In genomic region chr6:41006217-41006616, GRCh38 we compare ENCODE assay signal across 8 cellular contexts. TPM values are rescaled to one million over a fixed set of nuclear protein-coding genes. Genes with fewer than 3 reads are reported as not detected.
A peak's percentile ranks its signal among the peaks of the same experiment; 100 is the strongest.
DNase-seq lines count a peak whose midpoint lies in the region; TF ChIP-seq lines count a peak whose summit lies in the region.
"Not testable (repeated sequence)": the region's sequence is repeated elsewhere in the genome, so short reads cannot be mapped to it uniquely, and the experiment has no call there.

No MANE protein-coding gene starts in this region.

- H3K18ac ChIP-seq in mesenchymal stem cell (ENCODE audit: low read depth in 1 of 2, low read length in 2 of 2) = not testable (repeated sequence)

- TF ChIP-seq CTCF in C4-2B (conservative IDR thresholded peaks at IDR 0.05) (peak; percentile 87), esophagus squamous epithelium (IDR thresholded peaks at IDR 0.05) (peak; percentile 43 to 71 (median 57))

- not testable (repeated sequence) for H3K4ac ChIP-seq in mesenchymal stem cell (ENCODE audit: low read depth in 1 of 2, low read length in 2 of 2)

- H3K4me3 ChIP-seq in esophagus squamous epithelium; mesenchymal stem cell (ENCODE audit: insufficient read depth in 1 of 2, low read depth in 1 of 2, low read length in 2 of 2): not testable (repeated sequence)

- not testable (repeated sequence) for H3K4me2 ChIP-seq in mesenchymal stem cell (ENCODE audit: low read length, poor library complexity, severe bottlenecking)

- not testable (repeated sequence) for H2BK12ac ChIP-seq in mesenchymal stem cell (ENCODE audit: low read length in 2 of 2)

- H2AK5ac ChIP-seq in mesenchymal stem cell (ENCODE audit: low read length, severe bottlenecking) = not testable (repeated sequence)

- H3K14ac ChIP-seq in mesenchymal stem cell (ENCODE audit: low read length in 2 of 2) = not testable (repeated sequence)

- not testable (repeated sequence) for H2AFZ ChIP-seq in mesenchymal stem cell (ENCODE audit: low read depth, low read length)

- not testable (repeated sequence) for H4K8ac ChIP-seq in mesenchymal stem cell (ENCODE audit: low read length)

- not testable (repeated sequence) for H3K27ac ChIP-seq in C4-2B; esophagus squamous epithelium; mesenchymal stem cell (ENCODE audit: low read length, poor library complexity, severe bottlenecking)

- not testable (repeated sequence) for H2BK5ac ChIP-seq in mesenchymal stem cell (ENCODE audit: low read depth, low read length, poor library complexity, severe bottlenecking)

- not testable (repeated sequence) for H3K9ac ChIP-seq in mesenchymal stem cell (ENCODE audit: low read length)

- H3K9me3 ChIP-seq in esophagus squamous epithelium; mesenchymal stem cell (ENCODE audit: control insufficient read depth, low read length): not testable (repeated sequence)

- WGBS in esophagus squamous epithelium, 2 donors = 11 to 24% methylated on average over 2 to 7 of the region's 7 CpGs
- WGBS in mesenchymal stem cell = 8% methylated on average over 6 of the region's 7 CpGs

- not testable (repeated sequence) for H2BK15ac ChIP-seq in mesenchymal stem cell (ENCODE audit: low read depth, poor library complexity, severe bottlenecking)

- not testable (repeated sequence) for H3K79me1 ChIP-seq in mesenchymal stem cell (replicated peaks; ENCODE audit: low read length, poor library complexity, severe bottlenecking)

- not testable (repeated sequence) for H3K36me3 ChIP-seq in esophagus squamous epithelium; mesenchymal stem cell (ENCODE audit: control insufficient read depth in 1 of 2, insufficient read depth in 2 of 2, low read depth in 1 of 2, low read length in 2 of 2)

- not testable (repeated sequence) for H2BK120ac ChIP-seq in mesenchymal stem cell (ENCODE audit: low read depth, low read length)

- peak; percentile 17 for DNase-seq in GOT3 (lab: John Stamatoyannopoulos, UW)
- DNase-seq in NCI-H187 treated with DMSO at 0.1 percent for 48 hours (lab: John Stamatoyannopoulos, UW) = peak; percentile 34
- peak; percentile 33 for DNase-seq in SW480 (ENCODE audit: low spot score)
- DNase-seq in activated T-helper 9 cell treated with anti-CD3 and anti-CD28 coated beads, Interleukin-2, amount 50 U/mL, for 16 hours (ENCODE audit: low read depth) = peak; percentile 18
- not testable (repeated sequence) for DNase-seq in esophagus squamous epithelium (lab: John Stamatoyannopoulos, UW)
- peak; percentile 65 for DNase-seq in mesenchymal stem cell
- peak; percentile 16 to 43 (median 39) for DNase-seq in stimulated activated CD4-positive, alpha-beta T cell treated with anti-CD3 and anti-CD28 coated beads, TNF-alpha, amount 100 ng/mL, for 24 hours (ENCODE audit: low read depth in 3 of 3)

- TF ChIP-seq POLR2A in esophagus squamous epithelium (IDR thresholded peaks at IDR 0.05) = not testable (repeated sequence)

- H3K27me3 ChIP-seq in esophagus squamous epithelium (peaks cover 0 to 16% (median 0%) of the 10 kb centered on the region in 4 donors), mesenchymal stem cell (ENCODE audit: control insufficient read depth in 1 of 2, insufficient read depth in 1 of 2, low read length in 2 of 2) (peaks cover 10 to 31% of the 10 kb centered on the region in 2 experiments)

- not testable (repeated sequence) for H4K91ac ChIP-seq in mesenchymal stem cell (ENCODE audit: low read length)

- H3K4me1 ChIP-seq in esophagus squamous epithelium; mesenchymal stem cell (ENCODE audit: control insufficient read depth, insufficient read depth, low read depth, low read length): not testable (repeated sequence)

- intact Hi-C loops in esophagus squamous epithelium (cut with DNase I) = not testable (repeated sequence)

- H3K23ac ChIP-seq in mesenchymal stem cell (ENCODE audit: low read length in 2 of 2) = not testable (repeated sequence)

RNA-seq across cellular contexts. Expression of gene UNC5CL, which starts 32.8 kb away (rescaled TPM):
- 1 to 10 TPM in 2 of 4 donors, under 1 TPM in 2; 0.42 to 1.2 (median 0.81) TPM for total RNA-seq in esophagus squamous epithelium
- 0.11 TPM for polyA plus RNA-seq in mesenchymal stem cell (2013, experiment 1 of 2)
- 0.08 TPM for polyA plus RNA-seq in mesenchymal stem cell (2013, experiment 2 of 2)

RNA-seq across cellular contexts. Expression of gene TSPO2, which starts 36.0 kb away (rescaled TPM):
- total RNA-seq in esophagus squamous epithelium = not detected
- not detected for polyA plus RNA-seq in mesenchymal stem cell (2013, experiment 1 of 2)
- polyA plus RNA-seq in mesenchymal stem cell (2013, experiment 2 of 2) = not detected

RNA-seq across cellular contexts. Expression of gene APOBEC2, which starts 46.8 kb away (rescaled TPM):
- total RNA-seq in esophagus squamous epithelium = 1 to 10 TPM in 1 of 4 donors, not detected in 3; 2.2 TPM
- polyA plus RNA-seq in mesenchymal stem cell (2013, experiment 1 of 2) = not detected
- not detected for polyA plus RNA-seq in mesenchymal stem cell (2013, experiment 2 of 2)
